Comparison of ENCODE assay signal across 8 cellular contexts in the genomic region with DNA sequence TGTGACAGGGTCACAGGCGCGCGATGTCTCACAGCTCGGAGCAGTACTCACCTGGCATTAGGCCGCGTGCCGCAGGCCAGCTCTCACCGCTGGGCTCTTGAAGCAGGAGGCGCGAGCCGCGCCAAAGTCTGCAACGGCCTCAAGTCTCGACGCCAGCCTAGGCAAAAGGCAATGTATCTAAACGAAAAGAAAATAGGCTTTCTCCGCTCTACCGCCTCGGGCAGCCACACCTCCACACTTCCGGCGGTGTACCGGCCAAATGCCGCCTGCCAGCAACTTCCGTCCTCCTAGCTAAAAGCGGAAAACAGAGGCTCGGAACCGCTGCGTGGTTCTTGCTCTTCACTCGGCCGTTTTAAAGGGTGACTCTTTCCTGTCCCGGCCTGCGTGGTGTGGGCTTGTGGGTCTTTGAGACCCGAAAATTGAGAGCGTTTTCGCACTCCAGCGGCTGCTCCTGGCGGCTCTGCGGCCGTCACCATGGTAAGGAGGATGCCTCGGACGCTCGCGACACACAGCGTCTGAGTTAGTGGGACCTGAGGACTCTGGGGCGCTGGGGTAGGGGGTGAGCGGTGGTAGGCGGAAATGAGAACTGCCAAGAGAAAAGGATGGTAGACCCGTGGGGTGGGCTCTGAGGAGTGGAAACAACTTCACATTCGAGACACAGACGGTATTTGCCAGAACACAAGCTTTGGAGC. TPM values are rescaled to one million over a fixed set of nuclear protein-coding genes. Genes with fewer than 3 reads are reported as not detected.
A peak's percentile ranks its signal among the peaks of the same experiment; 100 is the strongest.
DNase-seq lines count a peak whose midpoint lies in the region; ATAC-seq, FAIRE-seq and TF ChIP-seq lines count a peak whose summit lies in the region.

A gene with protein sequence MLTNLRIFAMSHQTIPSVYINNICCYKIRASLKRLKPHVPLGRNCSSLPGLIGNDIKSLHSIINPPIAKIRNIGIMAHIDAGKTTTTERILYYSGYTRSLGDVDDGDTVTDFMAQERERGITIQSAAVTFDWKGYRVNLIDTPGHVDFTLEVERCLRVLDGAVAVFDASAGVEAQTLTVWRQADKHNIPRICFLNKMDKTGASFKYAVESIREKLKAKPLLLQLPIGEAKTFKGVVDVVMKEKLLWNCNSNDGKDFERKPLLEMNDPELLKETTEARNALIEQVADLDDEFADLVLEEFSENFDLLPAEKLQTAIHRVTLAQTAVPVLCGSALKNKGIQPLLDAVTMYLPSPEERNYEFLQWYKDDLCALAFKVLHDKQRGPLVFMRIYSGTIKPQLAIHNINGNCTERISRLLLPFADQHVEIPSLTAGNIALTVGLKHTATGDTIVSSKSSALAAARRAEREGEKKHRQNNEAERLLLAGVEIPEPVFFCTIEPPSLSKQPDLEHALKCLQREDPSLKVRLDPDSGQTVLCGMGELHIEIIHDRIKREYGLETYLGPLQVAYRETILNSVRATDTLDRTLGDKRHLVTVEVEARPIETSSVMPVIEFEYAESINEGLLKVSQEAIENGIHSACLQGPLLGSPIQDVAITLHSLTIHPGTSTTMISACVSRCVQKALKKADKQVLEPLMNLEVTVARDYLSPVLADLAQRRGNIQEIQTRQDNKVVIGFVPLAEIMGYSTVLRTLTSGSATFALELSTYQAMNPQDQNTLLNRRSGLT (minus strand): TSS at position 231 of the 692 bp plus-strand sequence. CDS start 3,375 bp downstream, outside the sequence.
A gene (plus strand): TSS at position 363 of the 692 bp plus-strand sequence. CDS start 112 bp downstream, at position 475.

- H3K9me3 ChIP-seq in WERI-Rb-1 (ENCODE audit: severe bottlenecking) (no peaks in the 10 kb centered on the region), mammary epithelial cell (replicated peaks; ENCODE audit: insufficient read depth, low read length) (no peaks in the 10 kb centered on the region), iPS-20b (ENCODE audit: insufficient read depth, low read depth, low read length) (no peaks in the 10 kb centered on the region), small intestine (ENCODE audit: control insufficient read depth, low read depth) (no peaks in the 10 kb centered on the region)

- H3K79me2 ChIP-seq in ACC112 (ENCODE audit: control insufficient read depth, insufficient read depth, low read length, unreplicated experiment) (peaks cover 44% of the 10 kb centered on the region), mammary epithelial cell (ENCODE audit: insufficient read depth, low read length) (peaks cover 60% of the 10 kb centered on the region)

- peak within 1 kb of the TSS; percentile 51 for H3K27ac ChIP-seq in ACC112 (ENCODE audit: low read depth, low read length)
- H3K27ac ChIP-seq in WERI-Rb-1, result peak within 1 kb of the TSS; percentile 77
- peak within 1 kb of the TSS; percentile 74 for H3K27ac ChIP-seq in mammary epithelial cell (ENCODE audit: insufficient read depth, low read depth, low read length)
- H3K27ac ChIP-seq in iPS-20b (ENCODE audit: low read length), result no peak within 1 kb of the TSS
- H3K27ac ChIP-seq in small intestine (ENCODE audit: low read depth in 1 of 2, low read length in 1 of 2), result peak within 1 kb of the TSS; percentile 22 to 93

- intact Hi-C loops in mammary epithelial cell (cut with micrococcal nuclease), result loop anchor here (1.0 to 2.0 kb wide), 3 partner anchors 94 to 136 kb away; no protein-coding TSS in a partner anchor

- FAIRE-seq in small intestine (lab: Jason Lieb, UNC), result no peak

- peak within 1 kb of the TSS; percentile 92 for H3K9ac ChIP-seq in mammary epithelial cell (ENCODE audit: insufficient read depth, low read length)
- peak within 1 kb of the TSS; percentile 88 for H3K9ac ChIP-seq in iPS-20b (ENCODE audit: low read depth, low read length)

- WGBS in mammary epithelial cell (ENCODE audit: low coverage, missing lambda C conversion rate), result 1% methylated on average over 37 of the region's 50 CpGs
- WGBS in small intestine, 3 donors, result 0% methylated on average over 50 of the region's 50 CpGs

- H3K27me3 ChIP-seq in ACC112 (ENCODE audit: insufficient read depth, low read length) (no peaks in the 10 kb centered on the region), WERI-Rb-1 (ENCODE audit: insufficient read depth, low read depth, severe bottlenecking) (no peaks in the 10 kb centered on the region), mammary epithelial cell (ENCODE audit: insufficient read depth, low read length) (no peaks in the 10 kb centered on the region), iPS-20b (ENCODE audit: insufficient read depth, low read length) (no peaks in the 10 kb centered on the region), small intestine (ENCODE audit: control insufficient read depth in 2 of 2, insufficient read depth in 2 of 2, low read length in 2 of 2) (no peaks in the 10 kb centered on the region)

- H3K4me1 ChIP-seq in ACC112 (ENCODE audit: control insufficient read depth, insufficient read depth, low read length, unreplicated experiment) (peaks cover 41% of the 10 kb centered on the region), mammary epithelial cell (ENCODE audit: insufficient read depth, low read length) (peaks cover 39% of the 10 kb centered on the region), iPS-20b (ENCODE audit: insufficient read depth, low read length) (peaks cover 7% of the 10 kb centered on the region), small intestine (ENCODE audit: control insufficient read depth in 2 of 2, insufficient read depth in 1 of 2, low read depth in 1 of 2, low read length in 1 of 2) (peaks cover 4 to 16% of the 10 kb centered on the region in 2 donors)

- peak; percentile 51 for DNase-seq in NCI-H2196 treated with DMSO at 0.1 percent for 48 hours (lab: John Stamatoyannopoulos, UW; ENCODE audit: unreplicated experiment)
- peak; percentile 90 for DNase-seq in WERI-Rb-1
- peak; percentile 91 for DNase-seq in mammary epithelial cell
- DNase-seq in small intestine, result peak; percentile 94

- dilution Hi-C loops in mammary epithelial cell (cut with HindIII; ENCODE audit: low sequenced_read_pairs), result loop anchor here (10.0 kb wide), 1 partner anchor 108 kb away; no protein-coding TSS in a partner anchor

- no peak for TF ChIP-seq CTCF in WERI-Rb-1 (IDR thresholded peaks at IDR 0.05; ENCODE audit: low read depth, low read length)
- TF ChIP-seq CTCF in mammary epithelial cell (conservative IDR thresholded peaks at IDR 0.05 in 1 of 2, IDR thresholded peaks at IDR 0.05 in 1 of 2; ENCODE audit: extremely low read depth in 1 of 2, insufficient read depth in 1 of 2, low read depth in 1 of 2, low read length in 2 of 2), result no peak

- ATAC-seq in GM18870 (IDR thresholded peaks at IDR 0.05; ENCODE audit: unreplicated experiment), result peak; percentile 93
- ATAC-seq in HG03135 (IDR thresholded peaks at IDR 0.05; ENCODE audit: unreplicated experiment), result peak; percentile 74

- in situ Hi-C loops in mammary epithelial cell (cut with MboI; ENCODE audit: low sequenced_read_pairs in 2 of 2), result no loop called here

- CTCF ChIA-PET in mammary epithelial cell (lab: Charles Lee; ENCODE audit: low non-redundant PET), result no interaction called here

- no TSS peak for BruUV-seq in mammary epithelial cell (replicated peaks; lab: Mats Ljungman, UMichigan)

- H2AFZ ChIP-seq in ACC112 (ENCODE audit: low read length, unreplicated experiment), result peak within 1 kb of the TSS; percentile 98
- peak within 1 kb of the TSS; percentile 98 for H2AFZ ChIP-seq in mammary epithelial cell (ENCODE audit: low read depth, low read length)

- H3K4me3 ChIP-seq in ACC112 (ENCODE audit: low read depth, low read length) (peak within 1 kb of the TSS; percentile 93), WERI-Rb-1 (ENCODE audit: low read depth, low read length) (peak within 1 kb of the TSS; percentile 75), mammary epithelial cell (replicated peaks in 1 of 3; ENCODE audit: insufficient read depth in 1 of 3, low read depth in 2 of 3, low read length in 3 of 3) (peak within 1 kb of the TSS; percentile 59 to 99 (median 87)), iPS-20b (ENCODE audit: low read length) (peak within 1 kb of the TSS; percentile 89), small intestine (ENCODE audit: low read depth in 1 of 2, low read length in 2 of 2) (peak within 1 kb of the TSS; percentile 68 to 78)

- H4K20me1 ChIP-seq in mammary epithelial cell (ENCODE audit: insufficient read depth, low read length), result no peaks in the 10 kb centered on the region

- H3K36me3 ChIP-seq in ACC112 (ENCODE audit: insufficient read depth, low read length), result no peaks in the 10 kb centered on the region; the same call in 1 of the 2 replicates
- peaks cover 47% of the 10 kb centered on the region for H3K36me3 ChIP-seq in WERI-Rb-1
- H3K36me3 ChIP-seq in mammary epithelial cell (ENCODE audit: insufficient read depth, low read length), result peaks cover 17% of the 10 kb centered on the region
- peaks cover 51% of the 10 kb centered on the region for H3K36me3 ChIP-seq in iPS-20b (ENCODE audit: insufficient read depth, low read depth, low read length)
- peaks cover 0 to 2% of the 10 kb centered on the region in 2 donors for H3K36me3 ChIP-seq in small intestine (ENCODE audit: control insufficient read depth in 2 of 2, insufficient read depth in 2 of 2, low read length in 2 of 2)

- peak within 1 kb of the TSS; percentile 96 for H3K4me2 ChIP-seq in mammary epithelial cell (ENCODE audit: insufficient read depth, low read depth, low read length)

RNA-seq across cellular contexts. Expression of the first gene that starts in this region (rescaled TPM):
- 10 to 100 TPM; 26.4 to 47.2 TPM for total RNA-seq in mammary epithelial cell
- polyA plus RNA-seq in mammary epithelial cell (22.3 TPM), small intestine (10 to 100 TPM in 2 of 3 donors, 1 to 10 TPM in 1; 9.5 to 24.8 (median 14.6) TPM)
- 43.1 TPM for polyA minus RNA-seq in mammary epithelial cell

RNA-seq across cellular contexts. Expression of the second gene that starts in this region (rescaled TPM):
- total RNA-seq in mammary epithelial cell, result 10 to 100 TPM; 38.2 to 66.6 TPM
- polyA plus RNA-seq in mammary epithelial cell (59.2 TPM), small intestine (100 to 1,000 TPM in 2 of 3 donors, 10 to 100 TPM in 1; 79.8 to 129 (median 126) TPM)
- polyA minus RNA-seq in mammary epithelial cell, result 3.1 TPM
